In the genomic region with DNA sequence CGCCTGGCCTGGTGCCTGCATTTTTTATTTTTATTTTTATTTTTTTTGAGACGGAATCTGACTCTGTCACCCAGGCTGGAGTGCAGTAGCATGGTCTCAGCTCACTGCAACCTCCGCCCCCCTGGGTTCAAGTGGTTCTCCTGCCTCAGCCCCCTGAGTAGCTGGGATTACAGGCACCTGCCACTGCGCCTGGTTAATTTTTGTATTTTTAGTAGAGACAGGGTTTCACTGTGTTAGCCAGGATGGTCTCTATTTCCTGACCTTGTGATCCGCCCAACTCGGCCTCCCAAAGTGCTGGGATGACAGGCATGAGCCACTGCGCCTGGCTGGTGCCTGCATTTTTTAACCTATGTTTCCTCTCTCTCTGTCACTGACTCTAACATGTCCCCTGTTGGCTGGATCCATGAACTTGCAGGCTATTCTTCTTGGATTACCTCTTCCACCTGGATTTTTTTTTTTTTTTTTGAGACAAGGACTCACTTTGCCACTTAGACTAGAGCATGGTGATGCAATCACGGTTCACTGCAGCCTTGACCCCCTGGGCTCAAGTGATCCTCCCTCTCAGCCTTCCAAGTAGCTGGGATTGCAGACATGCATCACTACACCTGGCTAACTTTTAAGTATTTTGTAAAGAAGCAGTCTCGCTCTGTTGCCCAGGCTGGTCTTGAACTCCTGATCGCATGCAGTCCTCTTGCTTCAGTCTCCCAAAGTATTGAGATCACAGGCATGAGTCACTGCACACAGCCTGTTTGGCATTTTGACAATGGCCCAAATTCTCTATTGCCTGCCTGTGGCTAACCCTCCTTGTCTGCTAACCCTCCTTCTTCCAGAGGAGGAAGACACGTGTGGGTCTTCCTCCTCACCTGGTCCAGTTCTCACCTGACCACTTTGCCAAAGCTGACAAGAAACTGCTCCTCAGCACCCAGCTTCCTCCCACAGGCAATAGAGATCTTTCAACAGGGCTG, we compare ENCODE assay signal across 28 cellular contexts. TPM values are rescaled to one million over a fixed set of nuclear protein-coding genes. Genes with fewer than 3 reads are reported as not detected.
A peak's percentile ranks its signal among the peaks of the same experiment; 100 is the strongest.
DNase-seq lines count a peak whose midpoint lies in the region; ATAC-seq and TF ChIP-seq lines count a peak whose summit lies in the region.
"Had no signal": no experiment of that assay in that cellular context is flagged by ENCODE, and none has a peak within 500 bp of the region (broad histone marks: within the 10 kb centered on the region; RNA-seq: fewer than 3 reads in every experiment).

No MANE protein-coding gene starts in this region.

- H3K4me2 ChIP-seq in mammary epithelial cell (ENCODE audit: insufficient read depth, low read depth, low read length), result no peak overlapping the region

- in situ Hi-C loops in mammary epithelial cell (cut with MboI; ENCODE audit: low sequenced_read_pairs in 2 of 2), result no loop called here

- H3K36me3 ChIP-seq in mammary epithelial cell (ENCODE audit: insufficient read depth, low read length), result no peaks in the 10 kb centered on the region
- H3K36me3 ChIP-seq: cardiac muscle cell, colonic mucosa, prostate gland, suprapubic skin had no signal

- H4K20me1 ChIP-seq in mammary epithelial cell (ENCODE audit: insufficient read depth, low read length), result no peaks in the 10 kb centered on the region

- H3K4me3 ChIP-seq in mammary epithelial cell (replicated peaks in 1 of 3; ENCODE audit: insufficient read depth in 1 of 3, low read depth in 2 of 3, low read length in 3 of 3), result no peak overlapping the region
- H3K4me3 ChIP-seq: cardiac muscle cell, colonic mucosa, prostate gland, SK-N-MC, suprapubic skin had no signal

- TF ChIP-seq CTCF in mammary epithelial cell (conservative IDR thresholded peaks at IDR 0.05 in 1 of 2, IDR thresholded peaks at IDR 0.05 in 1 of 2; ENCODE audit: extremely low read depth in 1 of 2, insufficient read depth in 1 of 2, low read depth in 1 of 2, low read length in 2 of 2), result no peak

- no peak for ATAC-seq in GM21423 (IDR thresholded peaks at IDR 0.05; ENCODE audit: unreplicated experiment)
- ATAC-seq: activated CD4-positive, alpha-beta T cell treated with anti-CD3 and anti-CD28 coated beads for 36 hours; activated CD8-positive, alpha-beta T cell treated with anti-CD3 and anti-CD28 coated beads, Interleukin-2, amount 10 ng/mL, durations not matched to agents 7 days and 5 days; left lobe of liver had no signal

- no peak overlapping the region for H3K9ac ChIP-seq in mammary epithelial cell (ENCODE audit: insufficient read depth, low read length)

- WGBS in mammary epithelial cell (ENCODE audit: low coverage, missing lambda C conversion rate), result 80% methylated on average over 8 of the region's 11 CpGs

- no peaks in the 10 kb centered on the region for H3K4me1 ChIP-seq in mammary epithelial cell (ENCODE audit: insufficient read depth, low read length)
- H3K4me1 ChIP-seq: colonic mucosa, prostate gland, suprapubic skin had no signal

- H3K27ac ChIP-seq in mammary epithelial cell (ENCODE audit: insufficient read depth, low read depth, low read length), result no peak overlapping the region
- H3K27ac ChIP-seq: cardiac muscle cell, colonic mucosa, prostate gland, SK-N-MC, suprapubic skin had no signal

- CTCF ChIA-PET in mammary epithelial cell (lab: Charles Lee; ENCODE audit: low non-redundant PET), result no interaction called here

- dilution Hi-C loops in mammary epithelial cell (cut with HindIII; ENCODE audit: low sequenced_read_pairs), result loop anchor here (5.0 kb wide), 1 partner anchor 86 kb away; no protein-coding TSS in a partner anchor

- H3K27me3 ChIP-seq in mammary epithelial cell (ENCODE audit: insufficient read depth, low read length), result no peaks in the 10 kb centered on the region
- H3K27me3 ChIP-seq: cardiac muscle cell, colonic mucosa, suprapubic skin had no signal

- DNase-seq in DMS79 (lab: John Stamatoyannopoulos, UW), result peak; percentile 81
- DNase-seq in mammary epithelial cell, result peak; percentile 4
- peak; percentile 59 for DNase-seq in left kidney (ENCODE audit: low read depth, low spot score)
- no peak for DNase-seq in NK-92 treated with Interleukin-12 subunit alpha and Interleukin-12 subunit beta, amount 100 ng/mL, for 24 hours (lab: John Stamatoyannopoulos, UW)
- DNase-seq in COR-L47 (lab: John Stamatoyannopoulos, UW), result no peak
- no peak for DNase-seq in GM19238 (ENCODE audit: insufficient read length, low spot score)
- DNase-seq: activated CD4-positive, alpha-beta T cell treated with anti-CD3 and anti-CD28 coated beads for 36 hours; activated CD8-positive, alpha-beta T cell treated with anti-CD3 and anti-CD28 coated beads, Interleukin-2, amount 10 ng/mL, durations not matched to agents 7 days and 5 days; activated effector memory CD4-positive, alpha-beta T cell treated with Interleukin-2 at 50 U/mL for 16 hours; activated T-cell treated with anti-CD3 and anti-CD28 coated beads for 4 hours; aorta; colonic mucosa; effector memory CD4-positive, alpha-beta T cell; HCEC 1CT; Kasumi-1; NCI-H1105 treated with DMSO at 0.1 percent for 48 hours; NCI-H2029 treated with DMSO at 0.1 percent for 48 hours; NCI-H345; NCI-H748 treated with DMSO at 0.1 percent for 48 hours; stimulated activated naive CD4-positive, alpha-beta T cell had no signal

- BruUV-seq in mammary epithelial cell (replicated peaks; lab: Mats Ljungman, UMichigan), result no TSS peak

- H2AFZ ChIP-seq in mammary epithelial cell (ENCODE audit: low read depth, low read length), result no peak overlapping the region

- intact Hi-C loops in mammary epithelial cell (cut with micrococcal nuclease), result no loop called here

- peak; percentile 15; the same call in 1 of the 2 replicates for TF ChIP-seq RAD21 in Ishikawa (IDR thresholded peaks at IDR 0.05; ENCODE audit: low read depth)

- peak; percentile 90 for TF ChIP-seq EP300 in Ishikawa (IDR thresholded peaks at IDR 0.05; ENCODE audit: borderline replicate concordance)

- no peaks in the 10 kb centered on the region for H3K9me3 ChIP-seq in mammary epithelial cell (replicated peaks; ENCODE audit: insufficient read depth, low read length)
- H3K9me3 ChIP-seq: colonic mucosa, prostate gland, suprapubic skin had no signal

- no peaks in the 10 kb centered on the region for H3K79me2 ChIP-seq in mammary epithelial cell (ENCODE audit: insufficient read depth, low read length)

TF ChIP-seq in Ishikawa, 13 proteins besides CTCF, POLR2A, EP300 and RAD21:
- TF ChIP-seq YY1 (IDR thresholded peaks at IDR 0.05; ENCODE audit: low read depth), result 0 out of 2 replicates have a peak, but pooled peaks have one; percentile 31
- peak; percentile 79 for TF ChIP-seq TEAD4 (IDR thresholded peaks at IDR 0.05)
- peak; percentile 58; the same call in 1 of the 2 replicates for TF ChIP-seq FOXM1 (IDR thresholded peaks at IDR 0.05; ENCODE audit: borderline replicate concordance, low read depth)
- TF ChIP-seq CEBPB (IDR thresholded peaks at IDR 0.05), result peak; percentile 96
- TF ChIP-seq TCF12 (IDR thresholded peaks at IDR 0.05; ENCODE audit: low read depth), result peak; percentile 91
- TF ChIP-seq, protein P1, sequence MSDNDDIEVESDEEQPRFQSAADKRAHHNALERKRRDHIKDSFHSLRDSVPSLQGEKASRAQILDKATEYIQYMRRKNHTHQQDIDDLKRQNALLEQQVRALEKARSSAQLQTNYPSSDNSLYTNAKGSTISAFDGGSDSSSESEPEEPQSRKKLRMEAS (IDR thresholded peaks at IDR 0.05), result peak; percentile 59
- no peak for TF ChIP-seq CREB1 (IDR thresholded peaks at IDR 0.05; ENCODE audit: low read depth)
- TF ChIP-seq, protein P2, sequence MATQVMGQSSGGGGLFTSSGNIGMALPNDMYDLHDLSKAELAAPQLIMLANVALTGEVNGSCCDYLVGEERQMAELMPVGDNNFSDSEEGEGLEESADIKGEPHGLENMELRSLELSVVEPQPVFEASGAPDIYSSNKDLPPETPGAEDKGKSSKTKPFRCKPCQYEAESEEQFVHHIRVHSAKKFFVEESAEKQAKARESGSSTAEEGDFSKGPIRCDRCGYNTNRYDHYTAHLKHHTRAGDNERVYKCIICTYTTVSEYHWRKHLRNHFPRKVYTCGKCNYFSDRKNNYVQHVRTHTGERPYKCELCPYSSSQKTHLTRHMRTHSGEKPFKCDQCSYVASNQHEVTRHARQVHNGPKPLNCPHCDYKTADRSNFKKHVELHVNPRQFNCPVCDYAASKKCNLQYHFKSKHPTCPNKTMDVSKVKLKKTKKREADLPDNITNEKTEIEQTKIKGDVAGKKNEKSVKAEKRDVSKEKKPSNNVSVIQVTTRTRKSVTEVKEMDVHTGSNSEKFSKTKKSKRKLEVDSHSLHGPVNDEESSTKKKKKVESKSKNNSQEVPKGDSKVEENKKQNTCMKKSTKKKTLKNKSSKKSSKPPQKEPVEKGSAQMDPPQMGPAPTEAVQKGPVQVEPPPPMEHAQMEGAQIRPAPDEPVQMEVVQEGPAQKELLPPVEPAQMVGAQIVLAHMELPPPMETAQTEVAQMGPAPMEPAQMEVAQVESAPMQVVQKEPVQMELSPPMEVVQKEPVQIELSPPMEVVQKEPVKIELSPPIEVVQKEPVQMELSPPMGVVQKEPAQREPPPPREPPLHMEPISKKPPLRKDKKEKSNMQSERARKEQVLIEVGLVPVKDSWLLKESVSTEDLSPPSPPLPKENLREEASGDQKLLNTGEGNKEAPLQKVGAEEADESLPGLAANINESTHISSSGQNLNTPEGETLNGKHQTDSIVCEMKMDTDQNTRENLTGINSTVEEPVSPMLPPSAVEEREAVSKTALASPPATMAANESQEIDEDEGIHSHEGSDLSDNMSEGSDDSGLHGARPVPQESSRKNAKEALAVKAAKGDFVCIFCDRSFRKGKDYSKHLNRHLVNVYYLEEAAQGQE (IDR thresholded peaks at IDR 0.05; ENCODE audit: low read depth), result no peak
- peak; percentile 86 for TF ChIP-seq NFIC (IDR thresholded peaks at IDR 0.05)
- no peak for TF ChIP-seq TAF1 (IDR thresholded peaks at IDR 0.05; ENCODE audit: low read depth)
- TF ChIP-seq ZBTB7A (IDR thresholded peaks at IDR 0.05; ENCODE audit: low read depth), result no peak
- TF ChIP-seq EGR1 (IDR thresholded peaks at IDR 0.05), result no peak
- TF ChIP-seq, protein P3, sequence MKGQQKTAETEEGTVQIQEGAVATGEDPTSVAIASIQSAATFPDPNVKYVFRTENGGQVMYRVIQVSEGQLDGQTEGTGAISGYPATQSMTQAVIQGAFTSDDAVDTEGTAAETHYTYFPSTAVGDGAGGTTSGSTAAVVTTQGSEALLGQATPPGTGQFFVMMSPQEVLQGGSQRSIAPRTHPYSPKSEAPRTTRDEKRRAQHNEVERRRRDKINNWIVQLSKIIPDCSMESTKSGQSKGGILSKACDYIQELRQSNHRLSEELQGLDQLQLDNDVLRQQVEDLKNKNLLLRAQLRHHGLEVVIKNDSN (IDR thresholded peaks at IDR 0.05), result no peak; the same call in 1 of the 2 replicates

RNA-seq across cellular contexts. Expression of a gene that starts 23.0 kb away (rescaled TPM):
- total RNA-seq in mammary epithelial cell, result 10 to 100 TPM; 22.4 to 23.0 TPM
- polyA plus RNA-seq in mammary epithelial cell, result 11.4 TPM
- 1.7 TPM for polyA minus RNA-seq in mammary epithelial cell

RNA-seq across cellular contexts. Expression of a gene that starts 34.9 kb away (rescaled TPM):
- total RNA-seq in mammary epithelial cell, result 1 to 10 TPM; 6.0 to 8.0 TPM
- 1.4 TPM for polyA plus RNA-seq in mammary epithelial cell
- polyA minus RNA-seq in mammary epithelial cell, result 1.4 TPM
- total RNA-seq: activated CD4-positive, alpha-beta T cell treated with anti-CD3 and anti-CD28 coated beads for 36 hours; activated CD8-positive, alpha-beta T cell treated with anti-CD3 and anti-CD28 coated beads, Interleukin-2, amount 10 ng/mL, durations not matched to agents 7 days and 5 days; T-helper 1 cell treated with Interleukin-12 subunit alpha and Interleukin-12 subunit beta and Interleukin-4 antibody, amounts not matched to agents 30 ng/mL and 1 ng/mL, for 36 hours had no signal

Comparison
In these comparisons a context has a peak if more than half of its experiments do, and no peak if none do; other contexts are left out.
1. DNase-seq: peak in DMS79 (single experiment), mammary epithelial cell (single experiment) and left kidney (single experiment); none in NK-92 treated with Interleukin-12 subunit alpha and Interleukin-12 subunit beta, amount 100 ng/mL, for 24 hours (single experiment), COR-L47 (single experiment) and GM19238 (single experiment).